Comparison of ENCODE assay signal across 31 cellular contexts in the genomic region with DNA sequence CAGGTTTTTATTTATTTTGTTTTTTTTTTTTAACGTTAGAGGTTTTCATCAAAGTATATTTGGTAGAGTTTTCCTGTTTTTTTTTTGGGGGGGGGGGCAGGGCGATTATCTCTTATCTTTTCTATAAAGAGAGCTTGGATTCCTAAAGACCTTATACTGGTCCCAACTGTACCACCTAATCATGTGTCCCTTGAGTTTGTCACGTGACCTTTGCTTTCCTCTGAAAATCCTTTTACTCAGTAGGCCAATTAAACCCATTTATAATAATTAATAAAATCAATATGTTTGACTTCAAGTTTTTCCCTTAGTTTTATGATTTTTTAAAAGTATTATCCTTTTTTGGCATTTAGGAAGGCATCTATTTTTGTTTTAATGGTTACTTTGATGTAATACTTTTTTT.
DNase-seq lines count a peak whose midpoint lies in the region; ATAC-seq, FAIRE-seq and TF ChIP-seq lines count a peak whose summit lies in the region.
"Had no signal": no experiment of that assay in that cellular context is flagged by ENCODE, and none has a peak within 500 bp of the region (broad histone marks: within the 10 kb centered on the region; RNA-seq: fewer than 3 reads in every experiment).

No MANE protein-coding gene starts in this region.

- H3K4me1 Mint-ChIP-seq in activated CD4-positive, alpha-beta T cell treated with anti-CD3 and anti-CD28 coated beads, Interleukin-2, amount 10 ng/mL, durations not matched to agents 7 days and 5 days: no peaks in the 10 kb centered on the region
- peaks cover 4% of the 10 kb centered on the region for H3K4me1 Mint-ChIP-seq in activated CD8-positive, alpha-beta T cell treated with anti-CD3 and anti-CD28 coated beads for 36 hours (ENCODE audit: low read depth)
- H3K4me1 Mint-ChIP-seq: CD14-positive monocyte; stimulated activated memory B cell treated with anti-CD40 and anti-IgM and Interleukin-4, amounts not matched to agents 10 μg/mL and 1 μg/mL and 100 μg/mL, for 72 hours had no signal

- TF ChIP-seq EP300 in A549 (IDR thresholded peaks at IDR 0.05): no peak

- no peak for TF ChIP-seq RAD21 in A549 (conservative IDR thresholded peaks at IDR 0.05 in 1 of 2, IDR thresholded peaks at IDR 0.05 in 1 of 2)

- 21% methylated on average over 3 of the region's 3 CpGs for WGBS in A549 (ENCODE audit: missing lambda C conversion rate)

- peak overlapping the region; percentile 80 to 99 for H3K27ac ChIP-seq in A549
- peak overlapping the region; percentile 99 to 100 for H3K27ac ChIP-seq in ascending aorta
- peak overlapping the region; percentile 19 for H3K27ac ChIP-seq in foreskin keratinocyte
- H3K27ac ChIP-seq in gastrocnemius medialis: peak overlapping the region; percentile 95 to 98 (median 97)
- H3K27ac ChIP-seq: KMS-11, VCaP had no signal

- CTCF ChIA-PET in A549 (lab: Yijun Ruan, JAX): interaction anchor here (1.0 to 1.2 kb wide), 2 partner anchors 33 to 343 kb away, joined by 3 to 5 read pairs; no protein-coding TSS in a partner anchor
- CTCF ChIA-PET in activated CD4-positive, alpha-beta T cell treated with anti-CD3 and anti-CD28 coated beads, Interleukin-2, amount 10 ng/mL, durations not matched to agents 7 days and 5 days (lab: Charles Lee): no interaction called here
- CTCF ChIA-PET in activated CD8-positive, alpha-beta T cell treated with anti-CD3 and anti-CD28 coated beads for 36 hours (lab: Charles Lee): no interaction called here

- no peaks in the 10 kb centered on the region for H3K27me3 ChIP-seq in ascending aorta
- no peaks in the 10 kb centered on the region for H3K27me3 ChIP-seq in foreskin keratinocyte
- no peaks in the 10 kb centered on the region for H3K27me3 ChIP-seq in gastrocnemius medialis

- POLR2A ChIA-PET in A549 (lab: Yijun Ruan, JAX): interaction anchor here (0.6 to 2.5 kb wide), 7 partner anchors 11 to 145 kb away, joined by 3 to 19 read pairs (median 5); no protein-coding TSS in a partner anchor
- POLR2A ChIA-PET in activated CD4-positive, alpha-beta T cell treated with anti-CD3 and anti-CD28 coated beads, Interleukin-2, amount 10 ng/mL, durations not matched to agents 7 days and 5 days (lab: Charles Lee): no interaction called here
- POLR2A ChIA-PET in activated CD8-positive, alpha-beta T cell treated with anti-CD3 and anti-CD28 coated beads for 36 hours (lab: Charles Lee): interaction anchor here (0.6 kb wide), 1 partner anchor 18 kb away, joined by 3 read pairs; no protein-coding TSS in a partner anchor

- TF ChIP-seq POLR2A in A549 (IDR thresholded peaks at IDR 0.05; ENCODE audit: low read length) (no peak), gastrocnemius medialis (IDR thresholded peaks at IDR 0.05) (no peak)

- H3K27me3 Mint-ChIP-seq in activated CD4-positive, alpha-beta T cell treated with anti-CD3 and anti-CD28 coated beads, Interleukin-2, amount 10 ng/mL, durations not matched to agents 7 days and 5 days: no peaks in the 10 kb centered on the region
- no peaks in the 10 kb centered on the region for H3K27me3 Mint-ChIP-seq in activated CD8-positive, alpha-beta T cell treated with anti-CD3 and anti-CD28 coated beads for 36 hours
- H3K27me3 Mint-ChIP-seq: effector memory CD8-positive, alpha-beta T cell; stimulated activated memory B cell treated with anti-CD40 and anti-IgM and Interleukin-4, amounts not matched to agents 10 μg/mL and 1 μg/mL and 100 μg/mL, for 72 hours had no signal

- no peaks in the 10 kb centered on the region for H3K9me3 ChIP-seq in A549
- H3K9me3 ChIP-seq in ascending aorta: no peaks in the 10 kb centered on the region
- no peaks in the 10 kb centered on the region for H3K9me3 ChIP-seq in gastrocnemius medialis

- DNase-seq in A549 (ENCODE audit: low read depth in 1 of 2, low spot score in 1 of 2): no peak
- DNase-seq in ascending aorta (ENCODE audit: low spot score in 2 of 2): no peak
- DNase-seq in foreskin keratinocyte: no peak
- no peak for DNase-seq in gastrocnemius medialis
- no peak for DNase-seq in activated CD4-positive, alpha-beta T cell treated with anti-CD3 and anti-CD28 coated beads, Interleukin-2, amount 10 ng/mL, durations not matched to agents 7 days and 5 days
- no peak for DNase-seq in RCC 7860 (ENCODE audit: low spot score)
- DNase-seq in NCI-H187 (lab: John Stamatoyannopoulos, UW): no peak
- DNase-seq in activated CD8-positive, alpha-beta T cell treated with anti-CD3 and anti-CD28 coated beads for 36 hours: no peak
- DNase-seq: activated CD4-positive, alpha-beta T cell treated with anti-CD3 and anti-CD28 coated beads for 4 hours; activated effector memory CD4-positive, alpha-beta T cell treated with anti-CD3 and anti-CD28 coated beads, Interleukin-2, amount 50 U/mL, for 16 hours; activated T-cell treated with anti-CD3 and anti-CD28 coated beads, Interleukin-2, amount 50 U/mL, for 1 hour; DMS79; effector memory CD8-positive, alpha-beta T cell; H7; mammary epithelial cell; NCI-H1417; NCI-H2081; NCI-H524 treated with DMSO at 0.1 percent for 48 hours; SHP77 treated with DMSO at 0.1 percent for 48 hours; stimulated activated CD4-positive, alpha-beta T cell treated with anti-CD3 and anti-CD28 coated beads, Interleukin-15, amount 100 ng/mL, for 24 hours; substantia nigra had no signal

- in situ Hi-C loops in gastrocnemius medialis (cut with MboI; ENCODE audit: low sequenced_read_pairs in 4 of 4): no loop called here

- no peak for TF ChIP-seq CTCF in A549 (IDR thresholded peaks at IDR 0.05)
- no peak for TF ChIP-seq CTCF in ascending aorta (IDR thresholded peaks at IDR 0.05)
- TF ChIP-seq CTCF in foreskin keratinocyte (conservative IDR thresholded peaks at IDR 0.05): no peak
- TF ChIP-seq CTCF in gastrocnemius medialis (IDR thresholded peaks at IDR 0.05 in 4 of 5, conservative IDR thresholded peaks at IDR 0.05 in 1 of 5): no peak
- TF ChIP-seq CTCF in activated CD8-positive, alpha-beta T cell treated with anti-CD3 and anti-CD28 coated beads for 36 hours (IDR thresholded peaks at IDR 0.05): no peak

- intact Hi-C loops in ascending aorta (cut with DNase I): no loop called here
- intact Hi-C loops in gastrocnemius medialis (cut with DNase I; ENCODE audit: low total_unique reads): no loop called here
- intact Hi-C loops in activated CD8-positive, alpha-beta T cell treated with anti-CD3 and anti-CD28 coated beads for 36 hours (cut with micrococcal nuclease): no loop called here

- no peak overlapping the region for H3K4me3 Mint-ChIP-seq in activated CD4-positive, alpha-beta T cell treated with anti-CD3 and anti-CD28 coated beads, Interleukin-2, amount 10 ng/mL, durations not matched to agents 7 days and 5 days
- no peak overlapping the region for H3K4me3 Mint-ChIP-seq in activated CD8-positive, alpha-beta T cell treated with anti-CD3 and anti-CD28 coated beads for 36 hours
- H3K4me3 Mint-ChIP-seq: CD14-positive monocyte; effector memory CD8-positive, alpha-beta T cell; neural crest cell; stimulated activated memory B cell treated with anti-CD40 and anti-IgM and Interleukin-4, amounts not matched to agents 10 μg/mL and 1 μg/mL and 100 μg/mL, for 72 hours had no signal

- peak overlapping the region; percentile 98 for H3K4me2 ChIP-seq in A549
- H3K4me2 ChIP-seq: KMS-11 had no signal

- FAIRE-seq in A549 (lab: Jason Lieb, UNC): no peak
- no peak for FAIRE-seq in RCC 7860 (lab: Jason Lieb, UNC)
- FAIRE-seq: frontal cortex, G401.6, HTR-8/SVneo, urothelium cell line had no signal

- no peaks in the 10 kb centered on the region for H3K9me3 Mint-ChIP-seq in activated CD4-positive, alpha-beta T cell treated with anti-CD3 and anti-CD28 coated beads, Interleukin-2, amount 10 ng/mL, durations not matched to agents 7 days and 5 days
- H3K9me3 Mint-ChIP-seq in activated CD8-positive, alpha-beta T cell treated with anti-CD3 and anti-CD28 coated beads for 36 hours: no peaks in the 10 kb centered on the region
- H3K9me3 Mint-ChIP-seq: effector memory CD8-positive, alpha-beta T cell; neural crest cell; stimulated activated memory B cell treated with anti-CD40 and anti-IgM and Interleukin-4, amounts not matched to agents 10 μg/mL and 1 μg/mL and 100 μg/mL, for 72 hours had no signal

- H3K27ac Mint-ChIP-seq in activated CD4-positive, alpha-beta T cell treated with anti-CD3 and anti-CD28 coated beads, Interleukin-2, amount 10 ng/mL, durations not matched to agents 7 days and 5 days: no peak overlapping the region
- no peak overlapping the region for H3K27ac Mint-ChIP-seq in activated CD8-positive, alpha-beta T cell treated with anti-CD3 and anti-CD28 coated beads for 36 hours
- H3K27ac Mint-ChIP-seq: CD14-positive monocyte; effector memory CD8-positive, alpha-beta T cell; stimulated activated memory B cell treated with anti-CD40 and anti-IgM and Interleukin-4, amounts not matched to agents 10 μg/mL and 1 μg/mL and 100 μg/mL, for 72 hours had no signal

- peak overlapping the region; percentile 7; the same call in 2 of the 3 replicates for H3K4me3 ChIP-seq in A549
- H3K4me3 ChIP-seq in ascending aorta: peak overlapping the region; percentile 2 to 83
- no peak overlapping the region for H3K4me3 ChIP-seq in gastrocnemius medialis

- ATAC-seq in A549 (no peak), foreskin keratinocyte (no peak), gastrocnemius medialis (no peak)
- no peak for ATAC-seq in activated CD8-positive, alpha-beta T cell treated with anti-CD3 and anti-CD28 coated beads for 36 hours
- ATAC-seq: effector memory CD8-positive, alpha-beta T cell; sciatic nerve; stimulated activated memory B cell treated with anti-CD40 and anti-IgM and Interleukin-4, amounts not matched to agents 10 μg/mL and 1 μg/mL and 100 μg/mL, for 72 hours had no signal

- H3K36me3 ChIP-seq in ascending aorta (peaks cover 24 to 33% of the 10 kb centered on the region in 2 donors), gastrocnemius medialis (no peaks in the 10 kb centered on the region)

- H3K4me1 ChIP-seq in A549 (peaks cover 94% of the 10 kb centered on the region), ascending aorta (peaks cover 9 to 53% of the 10 kb centered on the region in 2 donors), foreskin keratinocyte (peaks cover 33% of the 10 kb centered on the region), gastrocnemius medialis (peaks cover 71 to 88% of the 10 kb centered on the region in 2 donors)

- H3K36me3 Mint-ChIP-seq in activated CD4-positive, alpha-beta T cell treated with anti-CD3 and anti-CD28 coated beads, Interleukin-2, amount 10 ng/mL, durations not matched to agents 7 days and 5 days (ENCODE audit: low read depth): no peaks in the 10 kb centered on the region
- no peaks in the 10 kb centered on the region for H3K36me3 Mint-ChIP-seq in activated CD8-positive, alpha-beta T cell treated with anti-CD3 and anti-CD28 coated beads for 36 hours (ENCODE audit: low read depth)

TF ChIP-seq in A549, 52 proteins besides CTCF, POLR2A, EP300 and RAD21 (continues in another document):
- TF ChIP-seq ZFP36 (IDR thresholded peaks at IDR 0.05; ENCODE audit: borderline replicate concordance, partially characterized antibody): no peak
- TF ChIP-seq CEBPB (IDR thresholded peaks at IDR 0.05): no peak
- TF ChIP-seq FOSL2 (IDR thresholded peaks at IDR 0.05): no peak
- TF ChIP-seq FOSL2 (CRISPR knock-in tag; IDR thresholded peaks at IDR 0.05): no peak

Comparison
In these comparisons a context has a peak if more than half of its experiments do, and no peak if none do; other contexts are left out.
1. H3K27ac ChIP-seq: peak in every context shown above with its lines; median percentile 100 in ascending aorta; 97 in gastrocnemius medialis; 90 in A549; 19 in foreskin keratinocyte.
2. H3K4me3 ChIP-seq: peak in A549 (single experiment) and ascending aorta (2 of 2); none in gastrocnemius medialis (0 of 4).